Comparison of ENCODE assay signal across 10 cellular contexts in the genomic region with DNA sequence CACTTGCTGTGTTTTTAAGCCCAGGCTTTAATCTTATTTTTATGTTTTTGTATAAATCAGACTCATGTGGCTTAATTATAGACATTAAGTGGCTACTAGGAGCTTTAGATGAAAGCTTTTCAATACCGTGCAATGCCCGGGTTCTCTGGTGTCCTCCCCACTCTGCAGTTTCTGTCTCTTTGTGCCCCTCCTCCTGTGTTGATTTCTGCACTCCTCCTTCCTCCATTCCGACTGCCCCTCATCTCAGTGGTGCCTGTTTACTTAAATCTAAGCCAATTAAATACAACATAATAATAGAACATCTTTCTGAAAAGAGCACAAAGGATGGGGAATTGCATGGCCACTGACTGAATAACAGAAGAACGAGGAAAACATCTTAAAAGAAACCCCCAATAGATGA.
"Had no signal": no experiment of that assay in that cellular context is flagged by ENCODE, and none has a peak within 500 bp of the region (broad histone marks: within the 10 kb centered on the region; RNA-seq: fewer than 3 reads in every experiment).

No MANE protein-coding gene starts in this region.

- H3K36me3 Mint-ChIP-seq: activated naive CD8-positive, alpha-beta T cell; naive thymus-derived CD4-positive, alpha-beta T cell had no signal

- H3K4me3 Mint-ChIP-seq: activated naive CD8-positive, alpha-beta T cell; naive thymus-derived CD4-positive, alpha-beta T cell; stimulated activated naive CD8-positive, alpha-beta T cell treated with anti-CD3 and anti-CD28 coated beads, Interleukin-15, Interleukin-2, amounts not matched to agents 100 ng/mL and 50 ng/mL, for 24 hours; T-helper 17 cell had no signal

- H3K27me3 Mint-ChIP-seq: activated naive CD8-positive, alpha-beta T cell; stimulated activated naive CD8-positive, alpha-beta T cell treated with anti-CD3 and anti-CD28 coated beads, Interleukin-15, Interleukin-2, amounts not matched to agents 100 ng/mL and 50 ng/mL, for 24 hours; T-helper 17 cell had no signal

- H3K36me3 ChIP-seq: brain microvascular endothelial cell had no signal

- H3K9me3 Mint-ChIP-seq: stimulated activated naive CD8-positive, alpha-beta T cell treated with anti-CD3 and anti-CD28 coated beads, Interleukin-15, Interleukin-2, amounts not matched to agents 100 ng/mL and 50 ng/mL, for 24 hours had no signal

- H3K27me3 ChIP-seq: brain microvascular endothelial cell had no signal

- DNase-seq: activated CD4-positive, alpha-beta T cell treated with anti-CD3 and anti-CD28 coated beads, Interleukin-2, amount 50 U/mL, for 1 hour; activated T-cell treated with anti-CD3 and anti-CD28 coated beads for 4 hours; amygdala; brain microvascular endothelial cell; erythroblast; naive thymus-derived CD4-positive, alpha-beta T cell; stimulated activated CD4-positive, alpha-beta T cell treated with anti-CD3 and anti-CD28 coated beads, Interleukin-4, amount 100 ng/mL, for 24 hours; T-helper 17 cell had no signal

- H3K4me1 Mint-ChIP-seq: naive thymus-derived CD4-positive, alpha-beta T cell; T-helper 17 cell had no signal

- H3K27ac Mint-ChIP-seq: activated naive CD8-positive, alpha-beta T cell; naive thymus-derived CD4-positive, alpha-beta T cell; stimulated activated naive CD8-positive, alpha-beta T cell treated with anti-CD3 and anti-CD28 coated beads, Interleukin-15, Interleukin-2, amounts not matched to agents 100 ng/mL and 50 ng/mL, for 24 hours; T-helper 17 cell had no signal

- H3K27ac ChIP-seq: brain microvascular endothelial cell had no signal
